ENCODE assay signal across 8 cellular contexts in genomic region chr19:925912-926594, GRCh38. TPM values are rescaled to one million over a fixed set of nuclear protein-coding genes. Genes with fewer than 3 reads are reported as not detected.
DNase-seq lines count a peak whose midpoint lies in the region; ATAC-seq, FAIRE-seq and TF ChIP-seq lines count a peak whose summit lies in the region.

TSS of gene ARID3A (plus strand) at chr19:926035. CDS start at chr19:929529, 3,494 bp downstream.

- H3K9me3 Mint-ChIP-seq in WTC11 = no peaks in the 10 kb centered on the region

- H3K4me1 ChIP-seq in pancreas = peaks cover 5% of the 10 kb centered on the region in 3 donors

- H3K4me3 Mint-ChIP-seq in WTC11 = peak within 1 kb of the TSS; percentile 75

- 0 to 1% methylated on average over 50 to 78 of the region's 78 CpGs for WGBS in pancreas, 2 donors

- POLR2A ChIA-PET in WTC11 (lab: Charles Lee) = no interaction called here

- no peaks in the 10 kb centered on the region for H3K36me3 ChIP-seq in pancreas

- CTCF ChIA-PET in WTC11 (lab: Charles Lee) = no interaction called here

- no peaks in the 10 kb centered on the region for H3K9me3 ChIP-seq in pancreas

- H3K4me3 ChIP-seq in pancreas = peak within 1 kb of the TSS; percentile 49 to 93 (median 85)

- peaks cover 16% of the 10 kb centered on the region for H3K4me1 Mint-ChIP-seq in WTC11

- TF ChIP-seq POLR2A in GM15510 (IDR thresholded peaks at IDR 0.05; ENCODE audit: borderline replicate concordance, extremely low read depth, insufficient read length) = peak; percentile 76

- DNase-seq in AG08395 (ENCODE audit: low spot score) = peak; percentile 82
- DNase-seq in WTC11 (ENCODE audit: low spot score) = no peak
- DNase-seq in germinal center (ENCODE audit: low spot score) = peak; percentile 71
- peak in 3 of 6 donors; percentile 56 to 81 (median 75) for DNase-seq in pancreas
- DNase-seq in SW480 (ENCODE audit: low spot score) = no peak
- DNase-seq in Ammon's horn (ENCODE audit: low spot score) = no peak

- ATAC-seq in HG03196 (IDR thresholded peaks at IDR 0.05; ENCODE audit: unreplicated experiment) = peak; percentile 27
- ATAC-seq in WTC11 = no peak
- ATAC-seq in pancreas = peak; percentile 27 to 59 (median 42)

- intact Hi-C loops in pancreas (cut with DNase I) = loop anchor here in 2 of 3 donors (2.0 to 10.0 kb wide), 2 partner anchors 55 to 59 kb away; partner anchors contain the start of gene WDR18 (in 1 of the 2)

- peaks cover 15% of the 10 kb centered on the region for H3K27me3 Mint-ChIP-seq in WTC11 (ENCODE audit: low read depth)

- peaks cover 10% of the 10 kb centered on the region for H3K36me3 Mint-ChIP-seq in WTC11

- H3K27ac ChIP-seq in pancreas = peak within 1 kb of the TSS; percentile 70 to 79 (median 76)

- FAIRE-seq in pancreas (lab: Jason Lieb, UNC) = no peak

- TF ChIP-seq CTCF in WTC11 (IDR thresholded peaks at IDR 0.05) (no peak), pancreas (IDR thresholded peaks at IDR 0.05) (no peak)

- no peak within 1 kb of the TSS for H3K27ac Mint-ChIP-seq in WTC11

- H3K27me3 ChIP-seq in pancreas = no peaks in the 10 kb centered on the region

TF ChIP-seq in WTC11, 78 proteins besides CTCF, POLR2A, EP300 and RAD21:
- TF ChIP-seq KAT7 (CRISPR knock-in tag; IDR thresholded peaks at IDR 0.05; ENCODE audit: borderline replicate concordance) = 0 out of 2 replicates have a peak, but pooled peaks have one; percentile 60
- TF ChIP-seq ZNF121 (CRISPR knock-in tag; IDR thresholded peaks at IDR 0.05) = peak; percentile 97
- TF ChIP-seq RELA (CRISPR knock-in tag; IDR thresholded peaks at IDR 0.05; ENCODE audit: borderline replicate concordance) = no peak

RNA-seq across cellular contexts. Expression of gene ARID3A, which starts in this region (rescaled TPM):
- 102 to 116 TPM (median 113 TPM) in 3 replicates for total RNA-seq in WTC11 (2021)
- 1 to 10 TPM; 6.5 to 8.5 (median 7.3) TPM for total RNA-seq in pancreas
- polyA plus RNA-seq in pancreas = 1 to 10 TPM; 4.6 to 5.2 TPM

Comparison
In these comparisons a context has a peak if more than half of its experiments do, and no peak if none do; other contexts are left out.
1. RNA of gene ARID3A (total RNA-seq): 102 to 116 TPM in WTC11; 6.5 to 8.5 TPM in pancreas; every median in the first group is over 10 times any median in the second.
2. DNase-seq: peak in AG08395 (single experiment) and germinal center (single experiment); none in WTC11 (single experiment), SW480 (single experiment) and Ammon's horn (single experiment).